1 cellular context compared by ENCODE assay signal in the genomic region with DNA sequence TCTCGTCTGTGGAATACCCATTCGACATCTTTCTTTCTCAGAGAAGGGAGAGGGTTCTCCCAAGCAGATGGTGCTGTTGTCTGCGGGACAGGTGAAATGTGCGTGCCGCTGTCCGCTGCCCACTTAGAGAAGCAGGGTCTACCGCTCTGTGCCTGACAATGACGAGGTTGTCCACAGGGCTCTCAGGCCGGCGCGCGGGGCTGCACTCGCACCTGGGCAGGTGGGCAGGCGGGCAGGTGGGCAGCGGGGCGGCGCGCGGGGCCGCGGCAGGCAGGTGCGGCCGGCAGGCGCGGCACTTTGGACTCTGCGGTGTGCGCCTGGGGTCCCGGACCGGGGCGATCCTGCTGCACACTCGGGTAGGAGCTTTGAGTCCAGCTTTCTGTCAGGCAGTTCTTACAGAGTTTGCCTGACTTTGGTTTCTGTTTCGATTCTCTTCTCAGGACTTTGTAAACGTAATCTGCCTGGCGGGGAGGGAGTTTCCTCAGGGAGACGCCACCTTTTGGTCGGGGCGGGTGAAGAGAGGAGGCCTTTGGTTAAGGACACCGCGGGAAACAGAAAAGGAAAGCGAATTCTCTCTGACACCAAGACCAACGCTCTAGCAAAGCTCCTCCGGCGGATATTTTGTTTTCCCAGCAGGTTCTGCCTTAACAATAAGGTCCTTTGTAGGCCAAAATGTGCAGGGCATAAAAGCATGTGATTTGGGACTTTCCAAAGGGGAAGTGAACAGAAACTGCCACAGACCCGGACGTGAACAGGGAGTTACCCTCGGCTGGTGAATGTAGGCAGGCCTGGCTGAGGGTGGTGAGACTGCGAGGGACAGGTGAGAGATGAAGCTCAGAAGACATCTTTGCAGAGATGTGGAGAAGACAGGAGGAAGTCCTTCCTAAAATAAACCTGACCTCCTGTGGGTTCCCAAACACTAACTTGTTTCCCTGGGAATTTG.
TF ChIP-seq lines count a peak whose summit lies in the region.

A gene (minus strand): TSS at position 405 of the 943 bp plus-strand sequence. CDS start 377 bp downstream, at position 28.

TF ChIP-seq in WTC11, 78 proteins besides CTCF, POLR2A, EP300 and RAD21 (continued from another document):
- TF ChIP-seq, protein P1, sequence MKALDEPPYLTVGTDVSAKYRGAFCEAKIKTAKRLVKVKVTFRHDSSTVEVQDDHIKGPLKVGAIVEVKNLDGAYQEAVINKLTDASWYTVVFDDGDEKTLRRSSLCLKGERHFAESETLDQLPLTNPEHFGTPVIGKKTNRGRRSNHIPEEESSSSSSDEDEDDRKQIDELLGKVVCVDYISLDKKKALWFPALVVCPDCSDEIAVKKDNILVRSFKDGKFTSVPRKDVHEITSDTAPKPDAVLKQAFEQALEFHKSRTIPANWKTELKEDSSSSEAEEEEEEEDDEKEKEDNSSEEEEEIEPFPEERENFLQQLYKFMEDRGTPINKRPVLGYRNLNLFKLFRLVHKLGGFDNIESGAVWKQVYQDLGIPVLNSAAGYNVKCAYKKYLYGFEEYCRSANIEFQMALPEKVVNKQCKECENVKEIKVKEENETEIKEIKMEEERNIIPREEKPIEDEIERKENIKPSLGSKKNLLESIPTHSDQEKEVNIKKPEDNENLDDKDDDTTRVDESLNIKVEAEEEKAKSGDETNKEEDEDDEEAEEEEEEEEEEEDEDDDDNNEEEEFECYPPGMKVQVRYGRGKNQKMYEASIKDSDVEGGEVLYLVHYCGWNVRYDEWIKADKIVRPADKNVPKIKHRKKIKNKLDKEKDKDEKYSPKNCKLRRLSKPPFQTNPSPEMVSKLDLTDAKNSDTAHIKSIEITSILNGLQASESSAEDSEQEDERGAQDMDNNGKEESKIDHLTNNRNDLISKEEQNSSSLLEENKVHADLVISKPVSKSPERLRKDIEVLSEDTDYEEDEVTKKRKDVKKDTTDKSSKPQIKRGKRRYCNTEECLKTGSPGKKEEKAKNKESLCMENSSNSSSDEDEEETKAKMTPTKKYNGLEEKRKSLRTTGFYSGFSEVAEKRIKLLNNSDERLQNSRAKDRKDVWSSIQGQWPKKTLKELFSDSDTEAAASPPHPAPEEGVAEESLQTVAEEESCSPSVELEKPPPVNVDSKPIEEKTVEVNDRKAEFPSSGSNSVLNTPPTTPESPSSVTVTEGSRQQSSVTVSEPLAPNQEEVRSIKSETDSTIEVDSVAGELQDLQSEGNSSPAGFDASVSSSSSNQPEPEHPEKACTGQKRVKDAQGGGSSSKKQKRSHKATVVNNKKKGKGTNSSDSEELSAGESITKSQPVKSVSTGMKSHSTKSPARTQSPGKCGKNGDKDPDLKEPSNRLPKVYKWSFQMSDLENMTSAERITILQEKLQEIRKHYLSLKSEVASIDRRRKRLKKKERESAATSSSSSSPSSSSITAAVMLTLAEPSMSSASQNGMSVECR (CRISPR knock-in tag; IDR thresholded peaks at IDR 0.05; ENCODE audit: borderline replicate concordance): no peak
